Comparison of ENCODE assay signal across 8 cellular contexts in the genomic region with DNA sequence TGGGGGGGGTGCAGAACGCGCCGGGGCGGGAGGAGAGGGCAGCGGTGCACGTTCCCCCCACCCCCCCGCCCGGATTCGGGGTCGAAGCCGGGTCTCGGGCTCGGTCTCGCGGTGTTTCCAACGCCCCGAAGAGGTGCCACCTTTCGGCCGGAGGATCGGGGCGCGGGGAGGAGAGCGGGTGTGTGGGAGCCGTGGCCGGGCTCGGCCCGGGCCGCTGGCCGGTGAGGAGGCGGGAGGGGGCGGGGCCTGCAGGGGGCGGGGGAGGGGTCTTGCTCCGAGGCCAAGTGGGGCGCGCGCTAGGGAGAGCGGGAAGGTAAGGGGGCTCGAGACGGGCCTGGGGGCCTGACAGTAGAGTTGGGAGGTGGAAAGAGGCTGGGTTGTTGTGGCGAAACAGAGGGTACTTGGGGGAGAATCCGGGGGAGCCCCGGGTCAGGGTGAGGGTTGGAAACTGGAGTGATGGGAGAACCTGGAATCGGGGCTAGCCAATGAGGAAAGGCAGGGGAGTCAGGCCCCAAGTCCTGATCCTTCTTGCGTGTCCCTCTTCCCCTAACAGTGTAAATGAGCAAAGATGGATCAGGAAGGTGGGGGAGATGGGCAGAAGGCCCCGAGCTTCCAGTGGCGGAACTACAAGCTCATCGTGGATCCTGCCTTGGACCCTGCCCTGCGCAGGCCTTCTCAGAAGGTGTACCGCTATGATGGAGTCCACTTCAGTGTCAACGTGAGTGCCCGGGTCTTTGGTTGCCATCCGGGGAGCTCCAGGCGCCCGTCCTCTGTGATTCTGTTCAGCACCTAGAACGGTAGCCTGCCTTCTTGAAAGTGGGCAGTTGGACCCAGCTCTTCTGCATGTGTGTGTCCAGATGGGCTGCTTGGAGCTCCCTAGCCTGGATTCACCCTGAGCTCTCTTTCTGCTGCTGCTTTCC. TPM values are rescaled to one million over a fixed set of nuclear protein-coding genes. Genes with fewer than 3 reads are reported as not detected.
DNase-seq lines count a peak whose midpoint lies in the region; ATAC-seq and TF ChIP-seq lines count a peak whose summit lies in the region.

No MANE protein-coding gene starts in this region.

- intact Hi-C loops in tibial artery (cut with DNase I; ENCODE audit: low total_unique reads): no loop called here

- H3K36me3 ChIP-seq in SJCRH30: peaks cover 44% of the 10 kb centered on the region
- peaks cover 22 to 42% of the 10 kb centered on the region in 2 donors for H3K36me3 ChIP-seq in duodenal mucosa (ENCODE audit: control insufficient read depth in 1 of 2, insufficient read depth in 2 of 2, low read length in 2 of 2)
- peaks cover 22 to 26% of the 10 kb centered on the region in 2 donors for H3K36me3 ChIP-seq in lung (ENCODE audit: control insufficient read depth in 2 of 2, insufficient read depth in 2 of 2, low read length in 2 of 2)
- H3K36me3 ChIP-seq in tibial artery: peaks cover 38 to 51% (median 40%) of the 10 kb centered on the region in 3 donors

- H3K27me3 ChIP-seq in SJCRH30 (no peaks in the 10 kb centered on the region), duodenal mucosa (ENCODE audit: control insufficient read depth in 1 of 2, insufficient read depth in 2 of 2, low read length in 2 of 2) (no peaks in the 10 kb centered on the region), lung (ENCODE audit: control insufficient read depth, insufficient read depth) (no peaks in the 10 kb centered on the region), tibial artery (no peaks in the 10 kb centered on the region)

- TF ChIP-seq CTCF in C4-2B (conservative IDR thresholded peaks at IDR 0.05) (no peak), lung (IDR thresholded peaks at IDR 0.05; ENCODE audit: control extremely low read depth, extremely low read depth) (no peak), tibial artery (IDR thresholded peaks at IDR 0.05) (no peak)

- peak overlapping the region; percentile 97 for H3K27ac ChIP-seq in C4-2B
- H3K27ac ChIP-seq in SJCRH30: peak overlapping the region; percentile 98; the same call in 1 of the 2 replicates
- no peak overlapping the region for H3K27ac ChIP-seq in duodenal mucosa (ENCODE audit: low read depth, low read length)
- peak overlapping the region; percentile 92 to 100 for H3K27ac ChIP-seq in lung (ENCODE audit: low read depth in 1 of 2, low read length in 1 of 2)
- peak overlapping the region; percentile 91 to 94 for H3K27ac ChIP-seq in tibial artery

- 11 to 17% methylated on average over 43 to 55 of the region's 55 CpGs for WGBS in lung, 2 donors

- DNase-seq in SJCRH30 (peak; percentile 49 to 63), lung (ENCODE audit: low spot score) (peak; percentile 52), tibial artery (peak in 1 of 2 donors; percentile 38), inferior parietal cortex (ENCODE audit: extremely low spot score) (no peak)

- H3K4me1 ChIP-seq in SJCRH30 (peaks cover 2% of the 10 kb centered on the region; the same call in 1 of the 2 replicates), duodenal mucosa (ENCODE audit: control insufficient read depth in 1 of 2, insufficient read depth in 2 of 2, low read length in 2 of 2) (peaks cover 23 to 28% of the 10 kb centered on the region in 2 donors), lung (ENCODE audit: control insufficient read depth in 2 of 2, insufficient read depth in 2 of 2, low read length in 2 of 2) (peaks cover 0 to 5% of the 10 kb centered on the region in 2 donors), tibial artery (peaks cover 0 to 30% (median 26%) of the 10 kb centered on the region in 4 donors)

- H3K9me3 ChIP-seq in SJCRH30 (replicated peaks) (no peaks in the 10 kb centered on the region), duodenal mucosa (ENCODE audit: control insufficient read depth in 1 of 2, low read length in 2 of 2) (no peaks in the 10 kb centered on the region), lung (ENCODE audit: control insufficient read depth in 2 of 2, insufficient read depth in 1 of 2, low read length in 1 of 2) (no peaks in the 10 kb centered on the region), tibial artery (no peaks in the 10 kb centered on the region)

- peak overlapping the region; percentile 99 for H3K4me3 ChIP-seq in SJCRH30
- peak overlapping the region; percentile 69 to 93 for H3K4me3 ChIP-seq in duodenal mucosa (ENCODE audit: low read depth in 1 of 2, low read length in 2 of 2)
- H3K4me3 ChIP-seq in lung: peak overlapping the region; percentile 49
- peak overlapping the region; percentile 74 to 96 for H3K4me3 ChIP-seq in tibial artery

- ATAC-seq in GM18867 (IDR thresholded peaks at IDR 0.05; ENCODE audit: unreplicated experiment) (peak; percentile 28), HG03045 (IDR thresholded peaks at IDR 0.05; ENCODE audit: unreplicated experiment) (peak; percentile 24), lung (ENCODE audit: insufficient read depth, low FRiP score) (no peak)

- peak overlapping the region; percentile 48 to 71 for H3K9ac ChIP-seq in duodenal mucosa (ENCODE audit: low read depth in 1 of 2, low read length in 2 of 2)

RNA-seq across cellular contexts. Expression of gene SETD1A, which starts 0.9 kb away (rescaled TPM):
- total RNA-seq in SJCRH30 (2014; rRNA removed; shearing (Covaris generic)): 8.9 TPM in 2 replicates
- total RNA-seq in lung: 10 to 100 TPM in 1 of 2 donors, 1 to 10 TPM in 1; 7.4 to 22.0 TPM
- polyA plus RNA-seq in lung: 10 to 100 TPM in 1 of 2 donors, 1 to 10 TPM in 1; 8.7 to 13.1 TPM

RNA-seq across cellular contexts. Expression of gene ORAI3, which starts 9.6 kb away (rescaled TPM):
- total RNA-seq in SJCRH30 (2014; rRNA removed; shearing (Covaris generic)): 4.0 and 7.0 TPM in 2 replicates
- 10 to 100 TPM; 23.9 to 27.4 TPM for total RNA-seq in lung
- 10 to 100 TPM; 20.2 to 23.3 TPM for polyA plus RNA-seq in lung

RNA-seq across cellular contexts. Expression of gene HSD3B7, which starts 26.6 kb away (rescaled TPM):
- 2.6 and 3.4 TPM in 2 replicates for total RNA-seq in SJCRH30 (2014; rRNA removed; shearing (Covaris generic))
- 10 to 100 TPM in 1 of 2 donors, 1 to 10 TPM in 1; 6.2 to 34.5 TPM for total RNA-seq in lung
- polyA plus RNA-seq in lung: 10 to 100 TPM; 20.2 to 21.1 TPM

RNA-seq across cellular contexts. Expression of gene FBXL19, which starts 35.1 kb away (rescaled TPM):
- total RNA-seq in SJCRH30 (2014; rRNA removed; shearing (Covaris generic)): 14.2 and 14.4 TPM in 2 replicates
- 10 to 100 TPM; 10.6 to 17.3 TPM for total RNA-seq in lung
- polyA plus RNA-seq in lung: 10 to 100 TPM; 10.3 to 15.8 TPM

RNA-seq across cellular contexts. Expression of gene STX1B, which starts 52.0 kb away (rescaled TPM):
- total RNA-seq in SJCRH30 (2014; rRNA removed; shearing (Covaris generic)): 0.94 and 1.4 TPM in 2 replicates
- total RNA-seq in lung: under 1 TPM; 0.17 to 0.64 TPM
- polyA plus RNA-seq in lung: under 1 TPM; 0.33 to 0.49 TPM

Comparison
In these comparisons a context has a peak if more than half of its experiments do, and no peak if none do; other contexts are left out.
1. H3K4me3 ChIP-seq: peak in every context shown above with its lines; median percentile 99 in SJCRH30; 85 in tibial artery; 81 in duodenal mucosa; 49 in lung.